Comparison of ENCODE assay signal across 30 cellular contexts in genomic region chr16:15511759-15512487, GRCh38.
"Had no signal": no experiment of that assay in that cellular context is flagged by ENCODE, and none has a peak within 500 bp of the region (broad histone marks: within the 10 kb centered on the region; RNA-seq: fewer than 3 reads in every experiment).

No MANE protein-coding gene starts in this region.

- H3K4me2 ChIP-seq: KMS-11 had no signal

- H3K27me3 ChIP-seq: adrenal gland, body of pancreas, breast epithelium, Peyer's patch had no signal

- H3K27ac ChIP-seq: adrenal gland, body of pancreas, breast epithelium, KMS-11, Peyer's patch, SK-N-MC had no signal

- FAIRE-seq: astrocyte, TTC549 had no signal

- H3K36me3 Mint-ChIP-seq: activated naive CD4-positive, alpha-beta T cell treated with anti-CD3 and anti-CD28 coated beads, Interleukin-2, amount 50 U/mL, for 72 hours had no signal

- H3K9me3 Mint-ChIP-seq: activated CD4-positive, alpha-beta T cell treated with anti-CD3 and anti-CD28 coated beads, Interleukin-2, amount 10 ng/mL, durations not matched to agents 24 days and 14 days; activated CD8-positive, alpha-beta T cell treated with anti-CD3 and anti-CD28 coated beads for 36 hours; activated naive CD4-positive, alpha-beta T cell treated with anti-CD3 and anti-CD28 coated beads for 36 hours; activated naive CD4-positive, alpha-beta T cell treated with anti-CD3 and anti-CD28 coated beads, Interleukin-2, amount 50 U/mL, for 72 hours; activated T-cell treated with anti-CD3 and anti-CD28 coated beads, Interleukin-2, amount 50 U/mL, for 24 hours; activated T-helper 1 cell treated with anti-CD3 and anti-CD28 coated beads, Interleukin-12 subunit alpha, Interleukin-12 subunit beta, Interleukin-2, Interleukin-4 antibody, amounts not matched to agents 30 ng/mL and 10 ng/mL and 1 ng/mL, durations not matched to agents 14 hours and 24 hours and 36 hours; T-helper 2 cell treated with Interferon-gamma antibody and Interleukin-4, amounts not matched to agents 5 μg/mL and 100 μg/mL, for 36 hours had no signal

- H3K9me3 ChIP-seq: adrenal gland, body of pancreas, breast epithelium, Peyer's patch had no signal

- H3K4me3 Mint-ChIP-seq: activated CD4-positive, alpha-beta T cell treated with anti-CD3 and anti-CD28 coated beads, Interleukin-2, amount 10 ng/mL, durations not matched to agents 24 days and 14 days; activated CD8-positive, alpha-beta T cell treated with anti-CD3 and anti-CD28 coated beads for 36 hours; activated naive CD4-positive, alpha-beta T cell treated with anti-CD3 and anti-CD28 coated beads for 36 hours; activated T-cell treated with anti-CD3 and anti-CD28 coated beads, Interleukin-2, amount 50 U/mL, for 24 hours; activated T-helper 1 cell treated with anti-CD3 and anti-CD28 coated beads, Interleukin-12 subunit alpha, Interleukin-12 subunit beta, Interleukin-2, Interleukin-4 antibody, amounts not matched to agents 30 ng/mL and 10 ng/mL and 1 ng/mL, durations not matched to agents 14 hours and 24 hours and 36 hours; T-helper 2 cell treated with Interferon-gamma antibody and Interleukin-4, amounts not matched to agents 5 μg/mL and 100 μg/mL, for 36 hours had no signal

- H3K27me3 Mint-ChIP-seq: activated CD4-positive, alpha-beta T cell treated with anti-CD3 and anti-CD28 coated beads, Interleukin-2, amount 10 ng/mL, durations not matched to agents 24 days and 14 days had no signal

- H3K27ac Mint-ChIP-seq: activated CD4-positive, alpha-beta T cell treated with anti-CD3 and anti-CD28 coated beads, Interleukin-2, amount 10 ng/mL, durations not matched to agents 24 days and 14 days; activated CD8-positive, alpha-beta T cell treated with anti-CD3 and anti-CD28 coated beads for 36 hours; activated naive CD4-positive, alpha-beta T cell treated with anti-CD3 and anti-CD28 coated beads for 36 hours; activated T-cell treated with anti-CD3 and anti-CD28 coated beads, Interleukin-2, amount 50 U/mL, for 24 hours had no signal

- H3K4me3 ChIP-seq: adrenal gland, body of pancreas, breast epithelium, Peyer's patch, SK-N-MC had no signal

- ATAC-seq: activated CD8-positive, alpha-beta T cell treated with anti-CD3 and anti-CD28 coated beads for 36 hours; activated naive CD4-positive, alpha-beta T cell treated with anti-CD3 and anti-CD28 coated beads, Interleukin-2, amount 50 U/mL, for 72 hours; body of pancreas; PC-3 had no signal

- H3K9ac ChIP-seq: KMS-11 had no signal

- DNase-seq: activated CD4-positive, alpha-beta T cell treated with anti-CD3 and anti-CD28 coated beads, Interleukin-2, amount 10 ng/mL, durations not matched to agents 24 days and 14 days; activated CD4-positive, alpha-beta T cell treated with anti-CD3 and anti-CD28 coated beads, Interleukin-2, amount 50 U/mL, for 4 hours; activated CD8-positive, alpha-beta T cell treated with anti-CD3 and anti-CD28 coated beads for 36 hours; activated gamma-delta T cell treated with Interleukin-2 at 50 U/mL for 16 hours; activated naive CD4-positive, alpha-beta T cell treated with anti-CD3 and anti-CD28 coated beads for 36 hours; activated T-cell treated with anti-CD3 and anti-CD28 coated beads, Interleukin-2, amount 50 U/mL, for 24 hours; adrenal gland; body of pancreas; MM.1S; MV-4-11; NCI-H1092; NCI-H1436 treated with DMSO at 0.1 percent for 48 hours; NCI-H1694 treated with DMSO at 0.1 percent for 48 hours; NCI-H2029; NCI-H2171; NCI-H510A; NCI-H526; NCI-H748 treated with DMSO at 0.1 percent for 48 hours; NK-92 treated with Interleukin-12 subunit alpha and Interleukin-12 subunit beta, amount 100 ng/mL, for 24 hours; PC-3; Peyer's patch; RPMI8226 had no signal

- H3K36me3 ChIP-seq: adrenal gland, breast epithelium, Peyer's patch had no signal

- H3K4me1 ChIP-seq: adrenal gland, body of pancreas, breast epithelium had no signal
